ENCODE assay signal across 1 cellular context in genomic region chr1:226186124-226187018, GRCh38.
TF ChIP-seq lines count a peak whose summit lies in the region.

ACBD3 (minus strand) TSS chr1:226186741; CDS start chr1:226186675, 66 bp downstream.

TF ChIP-seq in HepG2, 621 proteins besides CTCF, POLR2A, EP300 and RAD21 (continued from another document and continues in another):
- peak; percentile 89 to 91 for TF ChIP-seq HMGXB4 (CRISPR knock-in tag; IDR thresholded peaks at IDR 0.05; ENCODE audit: borderline replicate concordance in 1 of 2, low read depth in 1 of 2)
- peak; percentile 52; the same call in 1 of the 2 replicates for TF ChIP-seq GZF1 (CRISPR knock-in tag; IDR thresholded peaks at IDR 0.05)
- TF ChIP-seq MIER3 (CRISPR knock-in tag; IDR thresholded peaks at IDR 0.05; ENCODE audit: borderline replicate concordance), result peak; percentile 27; the same call in 1 of the 2 replicates
- peak; percentile 15 for TF ChIP-seq TBL1XR1 (IDR thresholded peaks at IDR 0.05; ENCODE audit: borderline replicate concordance, low read length, partially characterized antibody)
- no peak for TF ChIP-seq ZNF775 (CRISPR knock-in tag; IDR thresholded peaks at IDR 0.05; ENCODE audit: borderline replicate concordance)
- no peak for TF ChIP-seq ZKSCAN1 (IDR thresholded peaks at IDR 0.05; ENCODE audit: low read length)
- TF ChIP-seq ZNF136 (CRISPR knock-in tag; IDR thresholded peaks at IDR 0.05; ENCODE audit: low read depth), result peak; percentile 76; the same call in 1 of the 2 replicates
- TF ChIP-seq KLF6 (CRISPR knock-in tag; IDR thresholded peaks at IDR 0.05), result peak; percentile 55; the same call in 1 of the 2 replicates
- TF ChIP-seq ZBTB25 (CRISPR knock-in tag; IDR thresholded peaks at IDR 0.05), result peak; percentile 54
- TF ChIP-seq POLR2AphosphoS5 (IDR thresholded peaks at IDR 0.05; ENCODE audit: low read depth, low read length), result peak; percentile 97
- peak; percentile 91 for TF ChIP-seq PHF20 (CRISPR knock-in tag; IDR thresholded peaks at IDR 0.05)
- TF ChIP-seq RFX1 (IDR thresholded peaks at IDR 0.05), result no peak
- peak; percentile 77; the same call in 1 of the 2 replicates for TF ChIP-seq ZNF605 (CRISPR knock-in tag; IDR thresholded peaks at IDR 0.05)
- TF ChIP-seq ZFX (CRISPR knock-in tag; IDR thresholded peaks at IDR 0.05; ENCODE audit: low read depth), result peak; percentile 97
- TF ChIP-seq ZNF513 (CRISPR knock-in tag; conservative IDR thresholded peaks at IDR 0.05), result no peak
- TF ChIP-seq KLF12 (CRISPR knock-in tag; IDR thresholded peaks at IDR 0.05; ENCODE audit: borderline replicate concordance), result peak; percentile 76
- no peak for TF ChIP-seq ZNF550 (CRISPR knock-in tag; IDR thresholded peaks at IDR 0.05; ENCODE audit: borderline replicate concordance)
- TF ChIP-seq SMC3 (IDR thresholded peaks at IDR 0.05; ENCODE audit: low read length), result no peak
- no peak for TF ChIP-seq TEAD2 (CRISPR knock-in tag; IDR thresholded peaks at IDR 0.05)
- no peak for TF ChIP-seq FOXA1 (IDR thresholded peaks at IDR 0.05)
- TF ChIP-seq FOXA1 (CRISPR knock-in tag; IDR thresholded peaks at IDR 0.05), result no peak
- TF ChIP-seq STAG1 (CRISPR knock-in tag; IDR thresholded peaks at IDR 0.05), result no peak
- TF ChIP-seq NFIB (CRISPR knock-in tag; IDR thresholded peaks at IDR 0.05; ENCODE audit: borderline replicate concordance), result no peak
- TF ChIP-seq ELK4 (CRISPR knock-in tag; IDR thresholded peaks at IDR 0.05; ENCODE audit: borderline replicate concordance), result no peak
- TF ChIP-seq FOXC1 (CRISPR knock-in tag; IDR thresholded peaks at IDR 0.05; ENCODE audit: borderline replicate concordance), result peak; percentile 55
- TF ChIP-seq ATM (IDR thresholded peaks at IDR 0.05; ENCODE audit: borderline replicate concordance), result no peak
- TF ChIP-seq ZBTB43 (CRISPR knock-in tag; conservative IDR thresholded peaks at IDR 0.05), result peak; percentile 52; the same call in 1 of the 2 replicates
- peak; percentile 69; the same call in 1 of the 2 replicates for TF ChIP-seq ZMYM4 (CRISPR knock-in tag; IDR thresholded peaks at IDR 0.05)
- peak; percentile 88; the same call in 1 of the 2 replicates for TF ChIP-seq NRL (CRISPR knock-in tag; IDR thresholded peaks at IDR 0.05; ENCODE audit: borderline replicate concordance)
- TF ChIP-seq ZNF597 (CRISPR knock-in tag; IDR thresholded peaks at IDR 0.05), result no peak
- no peak for TF ChIP-seq NKX3-1 (CRISPR knock-in tag; IDR thresholded peaks at IDR 0.05)
- peak; percentile 87 for TF ChIP-seq ZNF543 (CRISPR knock-in tag; IDR thresholded peaks at IDR 0.05)
- 0 out of 2 replicates have a peak, but pooled peaks have one; percentile 51 for TF ChIP-seq ZBTB26 (CRISPR knock-in tag; IDR thresholded peaks at IDR 0.05; ENCODE audit: borderline replicate concordance)
- TF ChIP-seq NFRKB (IDR thresholded peaks at IDR 0.05), result no peak
- no peak for TF ChIP-seq ZNF644 (CRISPR knock-in tag; IDR thresholded peaks at IDR 0.05; ENCODE audit: low read depth)
- 0 out of 2 replicates have a peak, but pooled peaks have one; percentile 69 for TF ChIP-seq ZNF792 (CRISPR knock-in tag; IDR thresholded peaks at IDR 0.05)
- TF ChIP-seq NR2F1 (CRISPR knock-in tag; IDR thresholded peaks at IDR 0.05), result peak; percentile 76 to 88; a peak in 3 of 4 replicates
- TF ChIP-seq ZNF772 (CRISPR knock-in tag; IDR thresholded peaks at IDR 0.05), result peak; percentile 27; the same call in 1 of the 2 replicates
- TF ChIP-seq ZNF687 (CRISPR knock-in tag; IDR thresholded peaks at IDR 0.05), result peak; percentile 92
- TF ChIP-seq MAX (IDR thresholded peaks at IDR 0.05), result peak; percentile 55
- no peak for TF ChIP-seq ZBTB44 (CRISPR knock-in tag; IDR thresholded peaks at IDR 0.05)
- TF ChIP-seq ZBTB1 (CRISPR knock-in tag; IDR thresholded peaks at IDR 0.05; ENCODE audit: borderline replicate concordance), result no peak
- TF ChIP-seq YEATS2 (CRISPR knock-in tag; IDR thresholded peaks at IDR 0.05; ENCODE audit: borderline replicate concordance), result peak; percentile 86; the same call in 1 of the 2 replicates
- TF ChIP-seq ZBTB8A (CRISPR knock-in tag; IDR thresholded peaks at IDR 0.05; ENCODE audit: borderline replicate concordance, low read depth), result 0 out of 2 replicates have a peak, but pooled peaks have one; percentile 67
- no peak for TF ChIP-seq STAT5B (CRISPR knock-in tag; IDR thresholded peaks at IDR 0.05)
- peak; percentile 41; the same call in 1 of the 2 replicates for TF ChIP-seq ZNF503 (CRISPR knock-in tag; IDR thresholded peaks at IDR 0.05)
- no peak for TF ChIP-seq ZNF282 (IDR thresholded peaks at IDR 0.05; ENCODE audit: partially characterized antibody)
- TF ChIP-seq ZNF264 (CRISPR knock-in tag; IDR thresholded peaks at IDR 0.05), result no peak
- peak; percentile 32; the same call in 1 of the 2 replicates for TF ChIP-seq TBX2 (CRISPR knock-in tag; IDR thresholded peaks at IDR 0.05; ENCODE audit: borderline replicate concordance)
